In the genomic region with DNA sequence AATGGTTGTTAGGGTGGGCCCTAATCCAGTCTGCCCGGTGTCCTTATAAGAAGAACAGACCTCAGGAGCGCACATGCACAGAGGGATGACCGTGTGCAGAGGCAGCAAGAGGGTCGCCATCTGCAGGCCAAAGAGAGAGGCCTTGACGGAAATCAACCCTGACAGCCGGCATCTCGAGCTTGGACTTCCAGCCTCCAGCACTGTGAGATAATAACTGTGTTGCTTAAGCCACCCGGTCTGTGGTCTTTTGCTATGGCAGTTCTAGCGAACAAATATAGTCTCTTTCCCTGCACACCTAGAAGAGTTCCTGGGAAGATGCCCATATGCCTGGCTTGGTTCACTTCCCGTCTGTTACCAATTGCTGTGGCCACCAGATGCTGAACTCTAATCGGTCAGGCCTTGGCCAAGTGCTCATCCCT, we compare ENCODE assay signal across 10 cellular contexts. TPM values are rescaled to one million over a fixed set of nuclear protein-coding genes. Genes with fewer than 3 reads are reported as not detected.
DNase-seq lines count a peak whose midpoint lies in the region; ATAC-seq and TF ChIP-seq lines count a peak whose summit lies in the region.
"Had no signal": no experiment of that assay in that cellular context is flagged by ENCODE, and none has a peak within 500 bp of the region (broad histone marks: within the 10 kb centered on the region; RNA-seq: fewer than 3 reads in every experiment).

No MANE protein-coding gene starts in this region.

- no peak for TF ChIP-seq POLR2A in thyroid gland (IDR thresholded peaks at IDR 0.05)

- no peak overlapping the region for H3K27ac ChIP-seq in liver (ENCODE audit: low read depth in 1 of 2, low read length in 2 of 2)
- no peak overlapping the region for H3K27ac ChIP-seq in thyroid gland
- H3K27ac ChIP-seq: ovary had no signal

- H3K27me3 ChIP-seq in liver (ENCODE audit: control insufficient read depth in 4 of 4, insufficient read depth in 4 of 4, low read length in 3 of 4) (no peaks in the 10 kb centered on the region), thyroid gland (no peaks in the 10 kb centered on the region)
- H3K27me3 ChIP-seq: ovary had no signal

- H3K4me3 ChIP-seq in astrocyte of the spinal cord (ENCODE audit: low read depth, low read length), result no peak overlapping the region
- no peak overlapping the region for H3K4me3 ChIP-seq in liver (ENCODE audit: low read depth in 1 of 3, low read length in 3 of 3)
- no peak overlapping the region for H3K4me3 ChIP-seq in thyroid gland (replicated peaks in 1 of 3)
- H3K4me3 ChIP-seq: ovary had no signal

- intact Hi-C loops in thyroid gland (cut with DNase I), result no loop called here

- no peaks in the 10 kb centered on the region for H3K36me3 ChIP-seq in liver (ENCODE audit: control insufficient read depth in 4 of 4, insufficient read depth in 3 of 4, low read depth in 1 of 4, low read length in 3 of 4)
- no peaks in the 10 kb centered on the region for H3K36me3 ChIP-seq in thyroid gland
- H3K36me3 ChIP-seq: ovary had no signal

- TF ChIP-seq RAD21 in liver (IDR thresholded peaks at IDR 0.05), result peak; percentile 46 to 63

- no peak for ATAC-seq in GM21515 (IDR thresholded peaks at IDR 0.05; ENCODE audit: unreplicated experiment)

- DNase-seq in DMS 273 (lab: John Stamatoyannopoulos, UW; ENCODE audit: unreplicated experiment) (peak; percentile 68), HuH-7.5 (ENCODE audit: low spot score) (peak; percentile 47), astrocyte of the spinal cord (ENCODE audit: low read depth, low spot score) (peak; percentile 36), thyroid gland (no peak), T-helper 9 cell (no peak)
- no peak for DNase-seq in NK-92 treated with Interleukin-12 subunit alpha and Interleukin-12 subunit beta, amount 100 ng/mL, for 24 hours (lab: John Stamatoyannopoulos, UW)
- DNase-seq: activated B cell treated with CpG ODN at 0.5 μM for 24 hours had no signal

- in situ Hi-C loops in astrocyte of the spinal cord (cut with HindIII; ENCODE audit: low sequenced_read_pairs), result no loop called here

- no peak overlapping the region for H3K9ac ChIP-seq in liver (ENCODE audit: low read depth in 1 of 2, low read length in 2 of 2)

- H3K4me1 ChIP-seq in liver (ENCODE audit: control insufficient read depth in 4 of 4, insufficient read depth in 4 of 4, low read length in 3 of 4) (peaks cover 0 to 9% (median 3%) of the 10 kb centered on the region in 4 donors), thyroid gland (no peaks in the 10 kb centered on the region)

- TF ChIP-seq CTCF in astrocyte of the spinal cord (IDR thresholded peaks at IDR 0.05; ENCODE audit: low read depth, low read length) (peak; percentile 67), liver (IDR thresholded peaks at IDR 0.05; ENCODE audit: low read depth, low read length, missing input control) (peak; percentile 22), thyroid gland (IDR thresholded peaks at IDR 0.05) (no peak)

- 74% methylated on average over 11 of the region's 11 CpGs for WGBS in liver
- 77 to 83% methylated on average over 9 to 11 of the region's 11 CpGs for WGBS in thyroid gland, 2 donors

- H3K9me3 ChIP-seq in liver (ENCODE audit: control insufficient read depth in 4 of 4, low read length in 3 of 4), result no peaks in the 10 kb centered on the region
- no peaks in the 10 kb centered on the region for H3K9me3 ChIP-seq in thyroid gland
- H3K9me3 ChIP-seq: ovary had no signal

TF ChIP-seq in liver, 16 proteins besides CTCF, POLR2A, EP300 and RAD21:
- no peak for TF ChIP-seq NR2F2 (IDR thresholded peaks at IDR 0.05)
- peak in 1 of 2 donors; percentile 10 for TF ChIP-seq RXRA (IDR thresholded peaks at IDR 0.05)
- TF ChIP-seq, protein P1, sequence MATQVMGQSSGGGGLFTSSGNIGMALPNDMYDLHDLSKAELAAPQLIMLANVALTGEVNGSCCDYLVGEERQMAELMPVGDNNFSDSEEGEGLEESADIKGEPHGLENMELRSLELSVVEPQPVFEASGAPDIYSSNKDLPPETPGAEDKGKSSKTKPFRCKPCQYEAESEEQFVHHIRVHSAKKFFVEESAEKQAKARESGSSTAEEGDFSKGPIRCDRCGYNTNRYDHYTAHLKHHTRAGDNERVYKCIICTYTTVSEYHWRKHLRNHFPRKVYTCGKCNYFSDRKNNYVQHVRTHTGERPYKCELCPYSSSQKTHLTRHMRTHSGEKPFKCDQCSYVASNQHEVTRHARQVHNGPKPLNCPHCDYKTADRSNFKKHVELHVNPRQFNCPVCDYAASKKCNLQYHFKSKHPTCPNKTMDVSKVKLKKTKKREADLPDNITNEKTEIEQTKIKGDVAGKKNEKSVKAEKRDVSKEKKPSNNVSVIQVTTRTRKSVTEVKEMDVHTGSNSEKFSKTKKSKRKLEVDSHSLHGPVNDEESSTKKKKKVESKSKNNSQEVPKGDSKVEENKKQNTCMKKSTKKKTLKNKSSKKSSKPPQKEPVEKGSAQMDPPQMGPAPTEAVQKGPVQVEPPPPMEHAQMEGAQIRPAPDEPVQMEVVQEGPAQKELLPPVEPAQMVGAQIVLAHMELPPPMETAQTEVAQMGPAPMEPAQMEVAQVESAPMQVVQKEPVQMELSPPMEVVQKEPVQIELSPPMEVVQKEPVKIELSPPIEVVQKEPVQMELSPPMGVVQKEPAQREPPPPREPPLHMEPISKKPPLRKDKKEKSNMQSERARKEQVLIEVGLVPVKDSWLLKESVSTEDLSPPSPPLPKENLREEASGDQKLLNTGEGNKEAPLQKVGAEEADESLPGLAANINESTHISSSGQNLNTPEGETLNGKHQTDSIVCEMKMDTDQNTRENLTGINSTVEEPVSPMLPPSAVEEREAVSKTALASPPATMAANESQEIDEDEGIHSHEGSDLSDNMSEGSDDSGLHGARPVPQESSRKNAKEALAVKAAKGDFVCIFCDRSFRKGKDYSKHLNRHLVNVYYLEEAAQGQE (IDR thresholded peaks at IDR 0.05), result no peak
- no peak for TF ChIP-seq YY1 (IDR thresholded peaks at IDR 0.05)
- peak in 1 of 2 donors; percentile 19 for TF ChIP-seq HNF4A (conservative IDR thresholded peaks at IDR 0.05)

RNA-seq across cellular contexts. Expression of a gene that starts 35.3 kb away (rescaled TPM):
- total RNA-seq in liver (1 to 10 TPM; 2.4 to 6.3 TPM), thyroid gland (10 to 100 TPM in 3 of 4 donors, 1 to 10 TPM in 1; 4.4 to 41.2 (median 16.2) TPM)
- polyA plus RNA-seq in liver, result 1 to 10 TPM; 2.2 to 5.2 TPM
- total RNA-seq: activated B cell treated with CpG ODN at 0.5 μM for 24 hours had no signal

Comparison
In these comparisons a context has a peak if more than half of its experiments do, and no peak if none do; other contexts are left out.
1. DNase-seq: peak in DMS 273 (single experiment), HuH-7.5 (single experiment) and astrocyte of the spinal cord (single experiment); none in thyroid gland (0 of 2), T-helper 9 cell (single experiment) and NK-92 treated with Interleukin-12 subunit alpha and Interleukin-12 subunit beta, amount 100 ng/mL, for 24 hours (single experiment).
2. CTCF ChIP-seq: peak in astrocyte of the spinal cord (single experiment) and liver (single experiment); none in thyroid gland (0 of 6).